16 cellular contexts compared by ENCODE assay signal in genomic region chr21:36916718-36917117, GRCh38.
"Had no signal": no experiment of that assay in that cellular context is flagged by ENCODE, and none has a peak within 500 bp of the region (broad histone marks: within the 10 kb centered on the region; RNA-seq: fewer than 3 reads in every experiment).

No MANE protein-coding gene starts in this region.

- H3K9me3 ChIP-seq: gastrocnemius medialis, heart right ventricle, left lung, thyroid gland, uterus had no signal

- H3K4me1 ChIP-seq: parathyroid adenoma, thyroid gland, uterus had no signal

- H3K27me3 Mint-ChIP-seq: activated CD8-positive, alpha-beta T cell treated with anti-CD3 and anti-CD28 coated beads for 36 hours had no signal

- H3K9ac ChIP-seq: parathyroid adenoma had no signal

- H2AFZ ChIP-seq: parathyroid adenoma had no signal

- H3K27ac ChIP-seq: coronary artery, heart right ventricle, left lung, parathyroid adenoma, skin epidermis, thyroid gland, uterus had no signal

- H3K4me3 ChIP-seq: coronary artery, gastrocnemius medialis, heart right ventricle, left lung, skin epidermis, thyroid gland, uterus had no signal

- ATAC-seq: activated CD8-positive, alpha-beta T cell treated with anti-CD3 and anti-CD28 coated beads for 36 hours had no signal

- H3K4me3 Mint-ChIP-seq: activated CD8-positive, alpha-beta T cell treated with anti-CD3 and anti-CD28 coated beads for 36 hours; activated naive CD4-positive, alpha-beta T cell treated with anti-CD3 and anti-CD28 coated beads for 36 hours; nephron had no signal

- H3K27me3 ChIP-seq: gastrocnemius medialis, heart right ventricle, left lung, thyroid gland, uterus had no signal

- DNase-seq: activated CD4-positive, CD25-positive, alpha-beta regulatory T cell treated with anti-CD3 and anti-CD28 coated beads, Interleukin-2, amount 50 U/mL, for 72 hours; activated CD8-positive, alpha-beta memory T cell treated with anti-CD3 and anti-CD28 coated beads, Interleukin-2, amount 50 U/mL, for 48 hours; activated CD8-positive, alpha-beta T cell treated with anti-CD3 and anti-CD28 coated beads for 36 hours; activated naive CD4-positive, alpha-beta T cell treated with anti-CD3 and anti-CD28 coated beads for 36 hours; central memory CD4-positive, alpha-beta T cell; effector CD4-positive, alpha-beta T cell; gastrocnemius medialis; heart right ventricle; left lung; stimulated activated CD4-positive, alpha-beta T cell treated with anti-CD3 and anti-CD28 coated beads, Interleukin-4, amount 100 ng/mL, for 4 hours; thyroid gland; uterus had no signal

- H3K36me3 ChIP-seq: gastrocnemius medialis, heart right ventricle, left lung, thyroid gland, uterus had no signal

- H3K27ac Mint-ChIP-seq: activated CD8-positive, alpha-beta T cell treated with anti-CD3 and anti-CD28 coated beads for 36 hours; activated naive CD4-positive, alpha-beta T cell treated with anti-CD3 and anti-CD28 coated beads for 36 hours; nephron had no signal

- H3K9me3 Mint-ChIP-seq: activated CD8-positive, alpha-beta T cell treated with anti-CD3 and anti-CD28 coated beads for 36 hours; activated naive CD4-positive, alpha-beta T cell treated with anti-CD3 and anti-CD28 coated beads for 36 hours; nephron had no signal
